25 cellular contexts compared by ENCODE assay signal in genomic region chr14:56046546-56046945, GRCh38.
"Had no signal": no experiment of that assay in that cellular context is flagged by ENCODE, and none has a peak within 500 bp of the region (broad histone marks: within the 10 kb centered on the region; RNA-seq: fewer than 3 reads in every experiment).

No MANE protein-coding gene starts in this region.

- DNase-seq: dorsolateral prefrontal cortex; effector CD4-positive, alpha-beta T cell; esophagus squamous epithelium; foreskin melanocyte; glutamatergic neuron; heart right ventricle; hypothalamus; immature natural killer cell; islet precursor cell; kidney glomerular epithelial cell; naive B cell; stimulated activated CD4-positive, alpha-beta T cell treated with anti-CD3 and anti-CD28 coated beads, Interleukin-2, amount 100 ng/mL, for 24 hours; stimulated activated CD4-positive, alpha-beta T cell treated with anti-CD3 and anti-CD28 coated beads, Interleukin-4, amount 100 ng/mL, for 4 hours; stimulated activated naive CD8-positive, alpha-beta T cell treated with anti-CD3 and anti-CD28 coated beads, Interleukin-15, Interleukin-2, amounts not matched to agents 100 U/mL and 50 U/mL, for 24 hours; substantia nigra; testis; tibial artery had no signal

- H3K4me1 ChIP-seq: esophagus squamous epithelium, heart right ventricle, parathyroid adenoma, prostate gland, right atrium auricular region, testis, tibial artery had no signal

- H3K4me3 ChIP-seq: dorsolateral prefrontal cortex, esophagus squamous epithelium, heart right ventricle, lung, prostate gland, right atrium auricular region, testis, tibial artery had no signal

- H3K36me3 ChIP-seq: esophagus squamous epithelium, heart right ventricle, neutrophil, prostate gland, right atrium auricular region, tibial artery had no signal

- H3K27me3 ChIP-seq: dorsolateral prefrontal cortex, esophagus squamous epithelium, heart right ventricle, neutrophil, right atrium auricular region, testis, tibial artery had no signal

- H3K27ac ChIP-seq: dorsolateral prefrontal cortex, esophagus squamous epithelium, heart right ventricle, neutrophil, parathyroid adenoma, prostate gland, right atrium auricular region, testis, tibial artery had no signal

- H3K9me3 ChIP-seq: esophagus squamous epithelium, heart right ventricle, neutrophil, prostate gland, right atrium auricular region, testis, tibial artery had no signal

- ATAC-seq: heart right ventricle; natural killer cell treated with Interleukin-12 subunit alpha and Interleukin-12 subunit beta and Interleukin-15 and Interleukin-18, amount 100 ng/mL, for 72 hours; sciatic nerve; stimulated activated memory B cell treated with anti-CD40 and anti-IgM and Interleukin-4, amounts not matched to agents 10 μg/mL and 1 μg/mL and 100 μg/mL, for 72 hours; stimulated activated naive CD8-positive, alpha-beta T cell treated with anti-CD3 and anti-CD28 coated beads, Interleukin-15, Interleukin-2, amounts not matched to agents 100 U/mL and 50 U/mL, for 24 hours had no signal
